ENCODE assay signal across 19 cellular contexts in genomic region chr12:39574785-39575497, GRCh38. TPM values are rescaled to one million over a fixed set of nuclear protein-coding genes. Genes with fewer than 3 reads are reported as not detected.
DNase-seq lines count a peak whose midpoint lies in the region; ATAC-seq and TF ChIP-seq lines count a peak whose summit lies in the region.
"Had no signal": no experiment of that assay in that cellular context is flagged by ENCODE, and none has a peak within 500 bp of the region (broad histone marks: within the 10 kb centered on the region; RNA-seq: fewer than 3 reads in every experiment).

No MANE protein-coding gene starts in this region.

- H3K27me3 Mint-ChIP-seq in activated naive CD8-positive, alpha-beta T cell, result no peaks in the 10 kb centered on the region

- ATAC-seq in GM18861 (IDR thresholded peaks at IDR 0.05; ENCODE audit: unreplicated experiment), result peak; percentile 72
- ATAC-seq: right lobe of liver, SK-N-SH treated with all-trans-retinoic acid at 6 μM for 48 hours had no signal

- H3K36me3 ChIP-seq in ACC112 (ENCODE audit: insufficient read depth, low read length), result no peaks in the 10 kb centered on the region
- H3K36me3 ChIP-seq: ascending aorta, right lobe of liver had no signal

- H3K4me1 ChIP-seq in ACC112 (ENCODE audit: control insufficient read depth, insufficient read depth, low read length, unreplicated experiment), result peaks cover 9% of the 10 kb centered on the region
- H3K4me1 ChIP-seq: ascending aorta, Caco-2, right lobe of liver had no signal

- H3K9me3 Mint-ChIP-seq in activated naive CD8-positive, alpha-beta T cell (ENCODE audit: low read depth), result no peaks in the 10 kb centered on the region

- H3K4me3 ChIP-seq in ACC112 (ENCODE audit: low read depth, low read length) (no peak overlapping the region), dorsolateral prefrontal cortex (peak overlapping the region in 3 of 59 donors; percentile 10 to 18 (median 10))
- H3K4me3 ChIP-seq: ascending aorta, right lobe of liver had no signal

- DNase-seq in kidney tubule cell (ENCODE audit: low spot score) (peak; percentile 5), iPS-NIHi7 (ENCODE audit: extremely low spot score) (no peak), LoVo (ENCODE audit: low spot score) (no peak), dorsolateral prefrontal cortex (no peak), RWPE1 (ENCODE audit: low spot score) (no peak)
- DNase-seq: activated CD4-positive, CD25-positive, alpha-beta regulatory T cell treated with anti-CD3 and anti-CD28 coated beads, Interleukin-2, amount 50 U/mL, for 72 hours; Caco-2; cerebellar nuclear complex; midbrain; NCI-H1436 treated with DMSO at 0.1 percent for 48 hours; nucleus accumbens; right lobe of liver; stimulated activated naive CD4-positive, alpha-beta T cell treated with Interleukin-2 at 50 U/mL for 16 hours had no signal

- POLR2A ChIA-PET in RWPE1 (lab: Yijun Ruan, JAX; ENCODE audit: low non-redundant PET), result no interaction called here

- H3K27ac ChIP-seq in ACC112 (ENCODE audit: low read depth, low read length) (no peak overlapping the region), dorsolateral prefrontal cortex (no peak overlapping the region), RWPE1 (no peak overlapping the region)
- H3K27ac ChIP-seq: ascending aorta, right lobe of liver had no signal

- CTCF ChIA-PET in RWPE1 (lab: Yijun Ruan, JAX), result interaction anchor here (1.0 kb wide), 1 partner anchor 11 kb away, joined by 4 read pairs; no protein-coding TSS in a partner anchor

- intact Hi-C loops in dorsolateral prefrontal cortex (cut with DNase I), result no loop called here

- TF ChIP-seq CTCF in dorsolateral prefrontal cortex (IDR thresholded peaks at IDR 0.05 in 54 of 56, conservative IDR thresholded peaks at IDR 0.05 in 2 of 56; ENCODE audit: low read depth in 1 of 56, partially characterized antibody in 56 of 56) (no peak), RWPE1 (conservative IDR thresholded peaks at IDR 0.05; ENCODE audit: low read depth) (no peak)

- no peaks in the 10 kb centered on the region for H3K79me2 ChIP-seq in ACC112 (ENCODE audit: control insufficient read depth, insufficient read depth, low read length, unreplicated experiment)

- H3K27me3 ChIP-seq in ACC112 (ENCODE audit: insufficient read depth, low read length), result 0 out of 2 replicates have a peak, but pooled peaks cover 6% of the 10 kb centered on the region
- H3K27me3 ChIP-seq in dorsolateral prefrontal cortex, result no peaks in the 10 kb centered on the region
- H3K27me3 ChIP-seq: ascending aorta, right lobe of liver had no signal

- H2AFZ ChIP-seq in ACC112 (ENCODE audit: low read length, unreplicated experiment), result peak overlapping the region; percentile 19

- H3K36me3 Mint-ChIP-seq in activated naive CD8-positive, alpha-beta T cell, result peaks cover 42% of the 10 kb centered on the region

- H3K4me1 Mint-ChIP-seq in activated naive CD8-positive, alpha-beta T cell (ENCODE audit: low read depth), result peaks cover 7% of the 10 kb centered on the region

- no peak overlapping the region for H3K4me3 Mint-ChIP-seq in activated naive CD8-positive, alpha-beta T cell

- peak overlapping the region; percentile 52 for H3K27ac Mint-ChIP-seq in activated naive CD8-positive, alpha-beta T cell

RNA-seq across cellular contexts. Expression of gene ABCD2, which starts 44.7 kb away (rescaled TPM):
- 10 to 100 TPM in 90 of 120 experiments, 1 to 10 TPM in 30; 3.5 to 19.6 (median 11.8) TPM for total RNA-seq in dorsolateral prefrontal cortex
- total RNA-seq: Caco-2, M059J had no signal
